Comparison of ENCODE assay signal across 13 cellular contexts in the genomic region with DNA sequence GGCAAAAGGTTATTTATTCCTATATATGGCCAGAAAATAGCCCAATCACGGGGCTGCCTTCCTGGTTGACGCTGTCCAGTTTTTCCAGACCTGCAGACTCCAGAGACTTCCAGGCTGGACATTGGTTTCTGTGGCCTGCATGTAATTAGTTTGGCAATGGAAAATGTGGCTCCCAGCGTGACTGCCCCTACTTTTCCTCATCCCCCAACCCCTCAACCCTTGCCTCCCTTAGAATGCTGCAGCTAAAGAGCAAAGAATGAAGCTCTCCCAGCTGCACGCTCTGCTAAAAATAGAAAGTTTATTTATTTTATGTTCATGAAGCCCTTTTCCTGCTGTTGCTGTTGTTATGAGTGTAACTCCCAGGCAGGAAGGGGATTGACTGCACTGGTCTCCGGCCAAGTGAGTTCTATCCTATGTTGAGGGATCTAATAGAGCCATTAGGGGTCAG. TPM values are rescaled to one million over a fixed set of nuclear protein-coding genes. Genes with fewer than 3 reads are reported as not detected.
DNase-seq lines count a peak whose midpoint lies in the region; TF ChIP-seq lines count a peak whose summit lies in the region.
"Had no signal": no experiment of that assay in that cellular context is flagged by ENCODE, and none has a peak within 500 bp of the region (broad histone marks: within the 10 kb centered on the region; RNA-seq: fewer than 3 reads in every experiment).

No MANE protein-coding gene starts in this region.

- no peak for TF ChIP-seq CTCF in esophagus muscularis mucosa (IDR thresholded peaks at IDR 0.05)
- TF ChIP-seq CTCF in mesothelial cell of epicardium (IDR thresholded peaks at IDR 0.05; ENCODE audit: unreplicated experiment), result no peak
- TF ChIP-seq CTCF in tibial nerve (IDR thresholded peaks at IDR 0.05), result no peak

- no peaks in the 10 kb centered on the region for H3K9me3 Mint-ChIP-seq in mesothelial cell of epicardium
- H3K9me3 Mint-ChIP-seq: activated T-cell treated with anti-CD3 and anti-CD28 coated beads, Interleukin-2, amount 50 U/mL, for 4 hours; HFFc6 had no signal

- H3K4me1 ChIP-seq in esophagus muscularis mucosa, result peaks cover 21 to 36% (median 23%) of the 10 kb centered on the region in 4 donors
- H3K4me1 ChIP-seq in tibial nerve, result peaks cover 0 to 20% (median 4%) of the 10 kb centered on the region in 4 donors

- no peak overlapping the region for H3K4me3 Mint-ChIP-seq in mesothelial cell of epicardium
- H3K4me3 Mint-ChIP-seq: activated T-cell treated with anti-CD3 and anti-CD28 coated beads, Interleukin-2, amount 50 U/mL, for 4 hours; HFFc6 had no signal

- DNase-seq in NCI-H69 (lab: John Stamatoyannopoulos, UW), result peak; percentile 56
- DNase-seq in esophagus muscularis mucosa (ENCODE audit: extremely low spot score), result no peak
- no peak for DNase-seq in mesothelial cell of epicardium (ENCODE audit: low spot score in 2 of 2, unreplicated experiment in 2 of 2)
- DNase-seq in tibial nerve (ENCODE audit: low spot score in 2 of 2), result no peak
- no peak for DNase-seq in NOMO-1 treated with dmso at 0.1 percent for 144 hours (lab: John Stamatoyannopoulos, UW; ENCODE audit: unreplicated experiment)
- no peak for DNase-seq in stimulated activated CD4-positive, alpha-beta T cell treated with anti-CD3 and anti-CD28 coated beads, Interleukin-12 subunit alpha, Interleukin-12 subunit beta, amount 100 ng/mL, for 4 hours
- DNase-seq in effector CD4-positive, alpha-beta T cell, result no peak
- DNase-seq: activated T-cell treated with anti-CD3 and anti-CD28 coated beads, Interleukin-2, amount 50 U/mL, for 4 hours; HFFc6; midbrain; SIG-M5; small intestine; WERI-Rb-1 had no signal

- peak overlapping the region; percentile 64 to 76 (median 70) for H3K27ac ChIP-seq in esophagus muscularis mucosa (replicated peaks in 1 of 4)
- peak overlapping the region in 3 of 4 donors; percentile 50 to 83 (median 59) for H3K27ac ChIP-seq in tibial nerve
- H3K27ac ChIP-seq: WERI-Rb-1 had no signal

- no peaks in the 10 kb centered on the region for H3K9me3 ChIP-seq in esophagus muscularis mucosa
- H3K9me3 ChIP-seq in tibial nerve, result no peaks in the 10 kb centered on the region

- H3K36me3 ChIP-seq in esophagus muscularis mucosa (no peaks in the 10 kb centered on the region), tibial nerve (no peaks in the 10 kb centered on the region)
- H3K36me3 ChIP-seq: WERI-Rb-1 had no signal

- H3K27me3 ChIP-seq in esophagus muscularis mucosa (no peaks in the 10 kb centered on the region), tibial nerve (no peaks in the 10 kb centered on the region)

- peaks cover 10% of the 10 kb centered on the region for H3K27me3 Mint-ChIP-seq in mesothelial cell of epicardium (ENCODE audit: low read depth)

- TF ChIP-seq EP300 in esophagus muscularis mucosa (IDR thresholded peaks at IDR 0.05) (no peak), tibial nerve (IDR thresholded peaks at IDR 0.05) (no peak)

- H3K27ac Mint-ChIP-seq in mesothelial cell of epicardium, result peak overlapping the region; percentile 25
- H3K27ac Mint-ChIP-seq: HFFc6 had no signal

- H3K4me1 Mint-ChIP-seq in mesothelial cell of epicardium, result peaks cover 11% of the 10 kb centered on the region

- H3K4me3 ChIP-seq in esophagus muscularis mucosa (peak overlapping the region in 1 of 4 donors; percentile 3), tibial nerve (no peak overlapping the region)

- TF ChIP-seq POLR2A in esophagus muscularis mucosa (IDR thresholded peaks at IDR 0.05; ENCODE audit: low read depth) (no peak), tibial nerve (IDR thresholded peaks at IDR 0.05) (no peak)

- intact Hi-C loops in esophagus muscularis mucosa (cut with DNase I), result no loop called here

- WGBS in esophagus muscularis mucosa, result 14% methylated on average over 5 of the region's 5 CpGs
- WGBS in tibial nerve, 2 donors, result 17 to 21% methylated on average over 5 of the region's 5 CpGs

- H3K36me3 Mint-ChIP-seq in mesothelial cell of epicardium, result no peaks in the 10 kb centered on the region

RNA-seq across cellular contexts. Expression of a gene that starts 8.5 kb away (rescaled TPM):
- total RNA-seq in esophagus muscularis mucosa (100 to 1,000 TPM in 1 of 4 donors, 10 to 100 TPM in 3; 37.0 to 109 (median 45.1) TPM), mesothelial cell of epicardium (3.4 to 3.8 TPM (median 3.7 TPM) in 3 replicates), tibial nerve (10 to 100 TPM; 16.9 to 28.8 (median 20.3) TPM)
- total RNA-seq: HFFc6 had no signal
